ENCODE assay signal across 10 cellular contexts in the genomic region with DNA sequence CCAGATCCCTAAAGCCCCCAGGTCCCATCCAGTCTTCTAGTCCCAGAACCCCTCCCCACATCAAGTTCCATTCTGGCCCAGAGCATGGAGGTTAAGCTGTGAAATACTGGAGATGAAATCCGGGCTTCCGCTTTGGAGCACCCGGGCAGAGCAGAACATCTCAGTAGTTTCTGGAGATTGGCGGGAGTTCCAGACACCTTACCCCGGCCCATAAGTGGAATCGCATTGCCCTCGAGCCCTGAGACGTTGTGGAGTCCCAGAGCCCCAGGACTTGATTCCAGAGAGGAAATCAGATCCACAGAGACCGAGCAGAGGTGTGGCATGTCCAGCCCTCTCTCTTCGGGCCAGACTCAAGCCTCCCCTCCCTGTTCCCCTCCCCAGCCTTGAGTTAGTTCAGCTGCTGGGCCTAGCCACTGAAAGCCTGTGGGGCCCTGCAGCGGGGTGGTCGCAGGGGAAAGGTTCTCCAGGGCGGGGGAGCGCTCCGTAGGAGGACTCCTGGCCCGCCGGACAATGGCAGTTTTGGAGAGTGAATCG. TPM values are rescaled to one million over a fixed set of nuclear protein-coding genes. Genes with fewer than 3 reads are reported as not detected.
A peak's percentile ranks its signal among the peaks of the same experiment; 100 is the strongest.
DNase-seq lines count a peak whose midpoint lies in the region; ATAC-seq, FAIRE-seq and TF ChIP-seq lines count a peak whose summit lies in the region.
"Had no signal": no experiment of that assay in that cellular context is flagged by ENCODE, and none has a peak within 500 bp of the region (broad histone marks: within the 10 kb centered on the region; RNA-seq: fewer than 3 reads in every experiment).

No MANE protein-coding gene starts in this region.

- H3K27me3 Mint-ChIP-seq in activated CD8-positive, alpha-beta T cell treated with anti-CD3 and anti-CD28 coated beads for 36 hours: peaks cover 86% of the 10 kb centered on the region
- peaks cover 44 to 98% (median 74%) of the 10 kb centered on the region in 5 donors for H3K27me3 Mint-ChIP-seq in naive thymus-derived CD8-positive, alpha-beta T cell

- H3K4me1 Mint-ChIP-seq in activated CD8-positive, alpha-beta T cell treated with anti-CD3 and anti-CD28 coated beads for 36 hours (ENCODE audit: low read depth): peaks cover 42% of the 10 kb centered on the region
- peaks cover 22 to 72% (median 51%) of the 10 kb centered on the region in 4 donors for H3K4me1 Mint-ChIP-seq in naive thymus-derived CD8-positive, alpha-beta T cell

- no peak overlapping the region for H3K27ac Mint-ChIP-seq in activated CD8-positive, alpha-beta T cell treated with anti-CD3 and anti-CD28 coated beads for 36 hours
- H3K27ac Mint-ChIP-seq in naive thymus-derived CD8-positive, alpha-beta T cell: peak overlapping the region in 2 of 10 donors; percentile 71 to 84

- intact Hi-C loops in activated CD8-positive, alpha-beta T cell treated with anti-CD3 and anti-CD28 coated beads for 36 hours (cut with micrococcal nuclease): no loop called here

- H3K36me3 Mint-ChIP-seq in activated CD8-positive, alpha-beta T cell treated with anti-CD3 and anti-CD28 coated beads for 36 hours (ENCODE audit: low read depth): peaks cover 6% of the 10 kb centered on the region
- H3K36me3 Mint-ChIP-seq in naive thymus-derived CD8-positive, alpha-beta T cell: peaks cover 2 to 18% (median 8%) of the 10 kb centered on the region in 3 donors

- POLR2A ChIA-PET in activated CD8-positive, alpha-beta T cell treated with anti-CD3 and anti-CD28 coated beads for 36 hours (lab: Charles Lee): interaction anchor here (1.0 kb wide), 1 partner anchor 86 kb away, joined by 4 read pairs; a partner anchor contains a TSS
- POLR2A ChIA-PET in naive thymus-derived CD8-positive, alpha-beta T cell (lab: Charles Lee): interaction anchor here (0.6 kb wide), 1 partner anchor 85 kb away, joined by 7 read pairs; no protein-coding TSS in a partner anchor

- TF ChIP-seq CTCF in activated CD8-positive, alpha-beta T cell treated with anti-CD3 and anti-CD28 coated beads for 36 hours (IDR thresholded peaks at IDR 0.05): peak; percentile 5

- no peak for TF ChIP-seq POLR2A in GM12892 (IDR thresholded peaks at IDR 0.05; ENCODE audit: low read depth, low read length)

- H3K4me3 Mint-ChIP-seq in activated CD8-positive, alpha-beta T cell treated with anti-CD3 and anti-CD28 coated beads for 36 hours: peak overlapping the region; percentile 70
- H3K4me3 Mint-ChIP-seq in naive thymus-derived CD8-positive, alpha-beta T cell: peak overlapping the region; percentile 0 to 97 (median 76)

- CTCF ChIA-PET in activated CD8-positive, alpha-beta T cell treated with anti-CD3 and anti-CD28 coated beads for 36 hours (lab: Charles Lee): interaction anchor here (1.0 to 1.1 kb wide), 2 partner anchors 24 to 51 kb away, joined by 3 to 4 read pairs; no protein-coding TSS in a partner anchor

- H3K9me3 Mint-ChIP-seq in activated CD8-positive, alpha-beta T cell treated with anti-CD3 and anti-CD28 coated beads for 36 hours: peaks cover 2% of the 10 kb centered on the region
- H3K9me3 Mint-ChIP-seq in naive thymus-derived CD8-positive, alpha-beta T cell: peaks cover 0 to 11% (median 0%) of the 10 kb centered on the region in 9 donors

- no peak for FAIRE-seq in GM12892 (lab: Jason Lieb, UNC)
- FAIRE-seq: keratinocyte had no signal

- DNase-seq in DMS53 (lab: John Stamatoyannopoulos, UW) (peak; percentile 75), NCI-H2196 (lab: John Stamatoyannopoulos, UW; ENCODE audit: unreplicated experiment) (no peak), GM12892 (ENCODE audit: insufficient read length) (no peak)
- DNase-seq in activated CD8-positive, alpha-beta T cell treated with anti-CD3 and anti-CD28 coated beads for 36 hours: no peak
- DNase-seq in naive thymus-derived CD8-positive, alpha-beta T cell: peak in 1 of 10 donors; percentile 10
- DNase-seq: NCI-H187 treated with DMSO at 0.1 percent for 48 hours had no signal

- peak; percentile 0 for ATAC-seq in GM19395 (IDR thresholded peaks at IDR 0.05; ENCODE audit: unreplicated experiment)
- ATAC-seq in activated CD8-positive, alpha-beta T cell treated with anti-CD3 and anti-CD28 coated beads for 36 hours: no peak
- no peak for ATAC-seq in naive thymus-derived CD8-positive, alpha-beta T cell
- no peak for ATAC-seq in HG03342 (IDR thresholded peaks at IDR 0.05; ENCODE audit: unreplicated experiment)

RNA-seq across cellular contexts. Expression of a gene that starts 0.9 kb away (rescaled TPM):
- 1 to 10 TPM in 1 of 2 experiments, under 1 TPM in 1; 0.95 to 1.1 TPM for total RNA-seq in activated CD8-positive, alpha-beta T cell treated with anti-CD3 and anti-CD28 coated beads for 36 hours
- 1 to 10 TPM; 8.5 to 8.7 TPM for total RNA-seq in naive thymus-derived CD8-positive, alpha-beta T cell
- polyA plus RNA-seq in naive thymus-derived CD8-positive, alpha-beta T cell: under 1 TPM in 1 of 3 donors, not detected in 2; 0.12 TPM
- 33.5 TPM for polyA plus RNA-seq in GM12892 (2012; ENCODE audit: missing spikeins)
- total RNA-seq: cardiac septum had no signal
- polyA plus RNA-seq: keratinocyte had no signal

Comparison
In these comparisons a context has a peak if more than half of its experiments do, and no peak if none do; other contexts are left out.
1. RNA of a gene that starts 0.9 kb away (total RNA-seq): 8.5 to 8.7 TPM in naive thymus-derived CD8-positive, alpha-beta T cell; 0.95 to 1.1 TPM in activated CD8-positive, alpha-beta T cell treated with anti-CD3 and anti-CD28 coated beads for 36 hours; every median in the first group is over 4 times any median in the second.